ENCODE assay signal across 9 cellular contexts in the genomic region with DNA sequence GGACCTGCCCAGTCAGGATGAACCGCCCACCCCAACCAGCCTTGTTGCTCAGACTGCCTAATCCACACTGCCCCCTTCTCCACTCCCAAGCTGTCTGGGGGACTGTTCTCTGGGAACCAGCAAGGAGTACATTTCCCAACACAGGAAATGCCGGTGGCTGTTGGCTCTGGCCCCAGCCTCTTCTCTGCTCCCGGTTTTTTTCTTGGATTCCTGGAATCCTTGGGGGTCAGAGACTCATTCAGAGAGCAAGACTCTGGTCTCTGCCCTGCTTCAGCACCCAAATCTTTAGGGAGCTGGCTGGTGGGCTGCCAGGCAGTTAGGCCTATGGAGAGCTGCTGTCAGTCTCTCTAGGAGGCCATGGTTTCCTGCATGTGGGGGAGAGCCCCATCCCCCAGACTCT. TPM values are rescaled to one million over a fixed set of nuclear protein-coding genes. Genes with fewer than 3 reads are reported as not detected.
DNase-seq lines count a peak whose midpoint lies in the region; ATAC-seq and TF ChIP-seq lines count a peak whose summit lies in the region.
"Had no signal": no experiment of that assay in that cellular context is flagged by ENCODE, and none has a peak within 500 bp of the region (broad histone marks: within the 10 kb centered on the region; RNA-seq: fewer than 3 reads in every experiment).

No MANE protein-coding gene starts in this region.

- no peak overlapping the region for H3K4me3 ChIP-seq in fibroblast of the aortic adventitia (ENCODE audit: low read depth, low read length)
- H3K4me3 ChIP-seq: BLaER1 had no signal

- TF ChIP-seq CTCF in fibroblast of the aortic adventitia (IDR thresholded peaks at IDR 0.05; ENCODE audit: insufficient read depth, low read length) (no peak), omental fat pad (IDR thresholded peaks at IDR 0.05) (no peak)

- H3K9me3 Mint-ChIP-seq in activated T-helper 17 cell treated with anti-CD3 and anti-CD28 coated beads, Interleukin-2, amount 50 U/mL, for 72 hours: no peaks in the 10 kb centered on the region

- no peaks in the 10 kb centered on the region for H3K4me1 Mint-ChIP-seq in activated T-helper 17 cell treated with anti-CD3 and anti-CD28 coated beads, Interleukin-2, amount 50 U/mL, for 72 hours

- in situ Hi-C loops in ACHN (cut with HindIII; ENCODE audit: low pct_ligation_motif_present, low pct_unique_long_range_greater_than_20kb, low sequenced_read_pairs): no loop called here

- H3K27ac Mint-ChIP-seq in activated T-helper 17 cell treated with anti-CD3 and anti-CD28 coated beads, Interleukin-2, amount 50 U/mL, for 72 hours: no peak overlapping the region

- no peaks in the 10 kb centered on the region for H3K36me3 Mint-ChIP-seq in activated T-helper 17 cell treated with anti-CD3 and anti-CD28 coated beads, Interleukin-2, amount 50 U/mL, for 72 hours (ENCODE audit: low read depth)

- peaks cover 6% of the 10 kb centered on the region for H3K27me3 Mint-ChIP-seq in activated T-helper 17 cell treated with anti-CD3 and anti-CD28 coated beads, Interleukin-2, amount 50 U/mL, for 72 hours

- ATAC-seq in SK-N-SH treated with all-trans-retinoic acid at 6 μM for 48 hours (peak; percentile 65), omental fat pad (ENCODE audit: low FRiP score) (peak; percentile 49), GM19452 (IDR thresholded peaks at IDR 0.05; ENCODE audit: unreplicated experiment) (no peak)
- ATAC-seq in activated T-helper 17 cell treated with anti-CD3 and anti-CD28 coated beads, Interleukin-2, amount 50 U/mL, for 72 hours (replicated peaks): no peak

- no peak overlapping the region for H3K4me3 Mint-ChIP-seq in activated T-helper 17 cell treated with anti-CD3 and anti-CD28 coated beads, Interleukin-2, amount 50 U/mL, for 72 hours

- DNase-seq in ACHN (peak; percentile 25), fibroblast of the aortic adventitia (ENCODE audit: low read depth) (peak; percentile 91), omental fat pad (ENCODE audit: low spot score) (no peak), NCI-H128 (lab: John Stamatoyannopoulos, UW; ENCODE audit: unreplicated experiment) (no peak), GF-D8 (lab: John Stamatoyannopoulos, UW) (no peak)

TF ChIP-seq in SK-N-SH treated with all-trans-retinoic acid at 6 μM for 48 hours, 23 proteins besides CTCF, POLR2A, EP300 and RAD21:
- TF ChIP-seq ZFP3 (CRISPR knock-in tag; IDR thresholded peaks at IDR 0.05): no peak
- no peak for TF ChIP-seq ARNTL (CRISPR knock-in tag; IDR thresholded peaks at IDR 0.05; ENCODE audit: borderline replicate concordance, low read depth)
- TF ChIP-seq POU6F1 (CRISPR knock-in tag; IDR thresholded peaks at IDR 0.05; ENCODE audit: borderline replicate concordance, low read depth): no peak
- TF ChIP-seq GLIS3 (CRISPR knock-in tag; IDR thresholded peaks at IDR 0.05): no peak
- TF ChIP-seq, protein P1, sequence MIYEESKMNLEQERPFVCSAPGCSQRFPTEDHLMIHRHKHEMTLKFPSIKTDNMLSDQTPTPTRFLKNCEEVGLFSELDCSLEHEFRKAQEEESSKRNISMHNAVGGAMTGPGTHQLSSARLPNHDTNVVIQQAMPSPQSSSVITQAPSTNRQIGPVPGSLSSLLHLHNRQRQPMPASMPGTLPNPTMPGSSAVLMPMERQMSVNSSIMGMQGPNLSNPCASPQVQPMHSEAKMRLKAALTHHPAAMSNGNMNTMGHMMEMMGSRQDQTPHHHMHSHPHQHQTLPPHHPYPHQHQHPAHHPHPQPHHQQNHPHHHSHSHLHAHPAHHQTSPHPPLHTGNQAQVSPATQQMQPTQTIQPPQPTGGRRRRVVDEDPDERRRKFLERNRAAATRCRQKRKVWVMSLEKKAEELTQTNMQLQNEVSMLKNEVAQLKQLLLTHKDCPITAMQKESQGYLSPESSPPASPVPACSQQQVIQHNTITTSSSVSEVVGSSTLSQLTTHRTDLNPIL (CRISPR knock-in tag; IDR thresholded peaks at IDR 0.05; ENCODE audit: low read depth): no peak
- TF ChIP-seq BACH2 (CRISPR knock-in tag; IDR thresholded peaks at IDR 0.05; ENCODE audit: borderline replicate concordance): no peak
- TF ChIP-seq, protein P2, sequence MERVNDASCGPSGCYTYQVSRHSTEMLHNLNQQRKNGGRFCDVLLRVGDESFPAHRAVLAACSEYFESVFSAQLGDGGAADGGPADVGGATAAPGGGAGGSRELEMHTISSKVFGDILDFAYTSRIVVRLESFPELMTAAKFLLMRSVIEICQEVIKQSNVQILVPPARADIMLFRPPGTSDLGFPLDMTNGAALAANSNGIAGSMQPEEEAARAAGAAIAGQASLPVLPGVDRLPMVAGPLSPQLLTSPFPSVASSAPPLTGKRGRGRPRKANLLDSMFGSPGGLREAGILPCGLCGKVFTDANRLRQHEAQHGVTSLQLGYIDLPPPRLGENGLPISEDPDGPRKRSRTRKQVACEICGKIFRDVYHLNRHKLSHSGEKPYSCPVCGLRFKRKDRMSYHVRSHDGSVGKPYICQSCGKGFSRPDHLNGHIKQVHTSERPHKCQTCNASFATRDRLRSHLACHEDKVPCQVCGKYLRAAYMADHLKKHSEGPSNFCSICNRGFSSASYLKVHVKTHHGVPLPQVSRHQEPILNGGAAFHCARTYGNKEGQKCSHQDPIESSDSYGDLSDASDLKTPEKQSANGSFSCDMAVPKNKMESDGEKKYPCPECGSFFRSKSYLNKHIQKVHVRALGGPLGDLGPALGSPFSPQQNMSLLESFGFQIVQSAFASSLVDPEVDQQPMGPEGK (CRISPR knock-in tag; IDR thresholded peaks at IDR 0.05; ENCODE audit: borderline replicate concordance): no peak

RNA-seq across cellular contexts. Expression of gene MTMR4, which starts 10.8 kb away (rescaled TPM):
- 33.3 and 49.8 TPM in 2 replicates for total RNA-seq in fibroblast of the aortic adventitia (ENCODE audit: low replicate concordance)
- 10 to 100 TPM; 24.3 to 40.1 (median 32.3) TPM for total RNA-seq in omental fat pad
- total RNA-seq in activated T-helper 17 cell treated with anti-CD3 and anti-CD28 coated beads, Interleukin-2, amount 50 U/mL, for 72 hours: 10 to 100 TPM; 67.1 to 72.1 TPM

RNA-seq across cellular contexts. Expression of gene HSF5, which starts 37.0 kb away (rescaled TPM):
- total RNA-seq in fibroblast of the aortic adventitia (ENCODE audit: low replicate concordance): 0.16 TPM in 1 of 2 replicates, not detected in the other
- under 1 TPM in 2 of 4 donors, not detected in 2; 0.13 to 0.24 TPM for total RNA-seq in omental fat pad
- 1 to 10 TPM; 1.2 to 2.6 TPM for total RNA-seq in activated T-helper 17 cell treated with anti-CD3 and anti-CD28 coated beads, Interleukin-2, amount 50 U/mL, for 72 hours

Comparison
In these comparisons a context has a peak if more than half of its experiments do, and no peak if none do; other contexts are left out.
1. DNase-seq: peak in ACHN (single experiment) and fibroblast of the aortic adventitia (single experiment); none in omental fat pad (single experiment), NCI-H128 (single experiment) and GF-D8 (single experiment).
2. ATAC-seq: peak in SK-N-SH treated with all-trans-retinoic acid at 6 μM for 48 hours (single experiment) and omental fat pad (single experiment); none in activated T-helper 17 cell treated with anti-CD3 and anti-CD28 coated beads, Interleukin-2, amount 50 U/mL, for 72 hours (single experiment) and GM19452 (single experiment).